ENCODE assay signal across 8 cellular contexts in genomic region chr1:246506440-246506784, GRCh38. TPM values are rescaled to one million over a fixed set of nuclear protein-coding genes. Genes with fewer than 3 reads are reported as not detected.
DNase-seq lines count a peak whose midpoint lies in the region; ATAC-seq and TF ChIP-seq lines count a peak whose summit lies in the region.

No MANE protein-coding gene starts in this region.

- no peak for TF ChIP-seq CTCF in left ventricle myocardium inferior (IDR thresholded peaks at IDR 0.05; ENCODE audit: borderline replicate concordance)

- DNase-seq in DMS 273 (lab: John Stamatoyannopoulos, UW; ENCODE audit: unreplicated experiment) = peak; percentile 53
- no peak for DNase-seq in DMS 273 treated with DMSO at 0.1 percent for 48 hours (lab: John Stamatoyannopoulos, UW)
- no peak for DNase-seq in activated CD4-positive, alpha-beta T cell treated with anti-CD3 and anti-CD28 coated beads, Interleukin-2, amount 10 ng/mL, durations not matched to agents 7 days and 5 days
- DNase-seq in left ventricle myocardium inferior = no peak
- DNase-seq in retina = peak; percentile 62
- DNase-seq in NCI-H2171 treated with DMSO at 0.1 percent for 48 hours (lab: John Stamatoyannopoulos, UW) = no peak
- DNase-seq in glomerular visceral epithelial cell (ENCODE audit: extremely low spot score) = no peak

- peak overlapping the region; percentile 91 for H3K4me3 ChIP-seq in left ventricle myocardium inferior

- peaks cover 32% of the 10 kb centered on the region for H3K4me1 Mint-ChIP-seq in activated CD4-positive, alpha-beta T cell treated with anti-CD3 and anti-CD28 coated beads, Interleukin-2, amount 10 ng/mL, durations not matched to agents 7 days and 5 days

- ATAC-seq in HG03066 (IDR thresholded peaks at IDR 0.05; ENCODE audit: low read depth, unreplicated experiment) = peak; percentile 15

- intact Hi-C loops in left ventricle myocardium inferior (cut with micrococcal nuclease) = no loop called here

- no peaks in the 10 kb centered on the region for H3K27me3 ChIP-seq in left ventricle myocardium inferior (ENCODE audit: low read depth)

- H3K36me3 ChIP-seq in left ventricle myocardium inferior = no peaks in the 10 kb centered on the region

- H3K27me3 Mint-ChIP-seq in activated CD4-positive, alpha-beta T cell treated with anti-CD3 and anti-CD28 coated beads, Interleukin-2, amount 10 ng/mL, durations not matched to agents 7 days and 5 days = no peaks in the 10 kb centered on the region

- CTCF ChIA-PET in activated CD4-positive, alpha-beta T cell treated with anti-CD3 and anti-CD28 coated beads, Interleukin-2, amount 10 ng/mL, durations not matched to agents 7 days and 5 days (lab: Charles Lee) = interaction anchor here (0.8 to 1.9 kb wide), 3 partner anchors 8 to 46 kb away, joined by 3 to 8 read pairs (median 3); no protein-coding TSS in a partner anchor

- no peaks in the 10 kb centered on the region for H3K9me3 ChIP-seq in left ventricle myocardium inferior (replicated peaks)

- peaks cover 4% of the 10 kb centered on the region for H3K36me3 Mint-ChIP-seq in activated CD4-positive, alpha-beta T cell treated with anti-CD3 and anti-CD28 coated beads, Interleukin-2, amount 10 ng/mL, durations not matched to agents 7 days and 5 days (ENCODE audit: low read depth)

- no peaks in the 10 kb centered on the region for H3K9me3 Mint-ChIP-seq in activated CD4-positive, alpha-beta T cell treated with anti-CD3 and anti-CD28 coated beads, Interleukin-2, amount 10 ng/mL, durations not matched to agents 7 days and 5 days

- peaks cover 18% of the 10 kb centered on the region for H3K4me1 ChIP-seq in left ventricle myocardium inferior

- H3K4me3 Mint-ChIP-seq in activated CD4-positive, alpha-beta T cell treated with anti-CD3 and anti-CD28 coated beads, Interleukin-2, amount 10 ng/mL, durations not matched to agents 7 days and 5 days = peak overlapping the region; percentile 84

- H3K27ac Mint-ChIP-seq in activated CD4-positive, alpha-beta T cell treated with anti-CD3 and anti-CD28 coated beads, Interleukin-2, amount 10 ng/mL, durations not matched to agents 7 days and 5 days = peak overlapping the region; percentile 81

- peak overlapping the region; percentile 68 for H3K27ac ChIP-seq in left ventricle myocardium inferior (replicated peaks)

- POLR2A ChIA-PET in activated CD4-positive, alpha-beta T cell treated with anti-CD3 and anti-CD28 coated beads, Interleukin-2, amount 10 ng/mL, durations not matched to agents 7 days and 5 days (lab: Charles Lee) = no interaction called here

RNA-seq across cellular contexts. Expression of gene SMYD3, which starts 0.7 kb away (rescaled TPM):
- total RNA-seq in activated CD4-positive, alpha-beta T cell treated with anti-CD3 and anti-CD28 coated beads, Interleukin-2, amount 10 ng/mL, durations not matched to agents 7 days and 5 days = 10 to 100 TPM; 17.1 TPM
- 9.9 TPM for total RNA-seq in left ventricle myocardium inferior

RNA-seq across cellular contexts. Expression of gene TFB2M, which starts 59.6 kb away (rescaled TPM):
- 10 to 100 TPM in 1 of 2 experiments, 1 to 10 TPM in 1; 9.4 to 10.1 TPM for total RNA-seq in activated CD4-positive, alpha-beta T cell treated with anti-CD3 and anti-CD28 coated beads, Interleukin-2, amount 10 ng/mL, durations not matched to agents 7 days and 5 days
- 18.3 TPM for total RNA-seq in left ventricle myocardium inferior

RNA-seq across cellular contexts. Expression of gene CNST, which starts 59.8 kb away (rescaled TPM):
- total RNA-seq in activated CD4-positive, alpha-beta T cell treated with anti-CD3 and anti-CD28 coated beads, Interleukin-2, amount 10 ng/mL, durations not matched to agents 7 days and 5 days = 10 to 100 TPM; 32.8 to 36.7 TPM
- total RNA-seq in left ventricle myocardium inferior = 18.9 TPM

Comparison
In these comparisons a context has a peak if more than half of its experiments do, and no peak if none do; other contexts are left out.
1. DNase-seq: peak in DMS 273 (single experiment) and retina (single experiment); none in DMS 273 treated with DMSO at 0.1 percent for 48 hours (single experiment), activated CD4-positive, alpha-beta T cell treated with anti-CD3 and anti-CD28 coated beads, Interleukin-2, amount 10 ng/mL, durations not matched to agents 7 days and 5 days (single experiment), left ventricle myocardium inferior (single experiment), NCI-H2171 treated with DMSO at 0.1 percent for 48 hours (single experiment) and glomerular visceral epithelial cell (single experiment).